29 cellular contexts compared by ENCODE assay signal in the genomic region with DNA sequence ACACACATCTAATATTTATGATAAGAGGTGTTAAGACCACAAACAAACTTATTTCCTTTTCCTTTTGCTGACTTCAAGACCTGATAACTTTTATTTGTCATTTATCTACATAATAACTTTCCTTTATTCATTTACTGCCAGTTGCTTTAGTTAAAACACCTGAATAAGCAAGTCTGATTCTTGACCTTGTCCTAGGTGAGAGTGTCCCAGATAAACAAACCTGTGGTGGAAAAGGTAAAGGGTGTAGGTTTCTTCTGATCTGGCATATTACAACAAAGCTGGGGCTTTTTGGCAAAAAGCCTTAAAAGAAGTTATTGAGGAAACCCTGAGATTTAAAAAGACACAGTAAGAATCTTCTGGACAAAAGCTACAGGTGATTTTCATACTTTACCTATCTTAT.
"Had no signal": no experiment of that assay in that cellular context is flagged by ENCODE, and none has a peak within 500 bp of the region (broad histone marks: within the 10 kb centered on the region; RNA-seq: fewer than 3 reads in every experiment).

No MANE protein-coding gene starts in this region.

- H3K4me3 ChIP-seq: colonic mucosa, coronary artery, dorsolateral prefrontal cortex, esophagus muscularis mucosa, esophagus squamous epithelium, gastrocnemius medialis, gastroesophageal sphincter, heart left ventricle, heart right ventricle had no signal

- H3K36me3 ChIP-seq: colonic mucosa, esophagus muscularis mucosa, esophagus squamous epithelium, gastrocnemius medialis, gastroesophageal sphincter, heart left ventricle, heart right ventricle had no signal

- ATAC-seq: effector memory CD8-positive, alpha-beta T cell; esophagus mucosa; foreskin keratinocyte; gastrocnemius medialis; gastroesophageal sphincter; heart left ventricle; heart right ventricle had no signal

- H3K4me3 Mint-ChIP-seq: dendritic cell treated with granulocyte-macrophage colony-stimulating factor and Interleukin-4, amounts not matched to agents 40 ng/mL and 50 ng/mL, for 4 days; effector memory CD8-positive, alpha-beta T cell; endodermal cell had no signal

- FAIRE-seq: colon, endometrium, endothelial cell of umbilical vein, frontal cortex had no signal

- H3K27me3 ChIP-seq: colonic mucosa, dorsolateral prefrontal cortex, esophagus muscularis mucosa, esophagus squamous epithelium, foreskin keratinocyte, gastrocnemius medialis, gastroesophageal sphincter, heart left ventricle, heart right ventricle had no signal

- H3K27ac ChIP-seq: colonic mucosa, coronary artery, dorsolateral prefrontal cortex, epithelial cell of prostate, esophagus muscularis mucosa, esophagus squamous epithelium, foreskin keratinocyte, gastrocnemius medialis, gastroesophageal sphincter, heart left ventricle, heart right ventricle had no signal

- H3K9me3 Mint-ChIP-seq: endodermal cell had no signal

- H3K9me3 ChIP-seq: colonic mucosa, esophagus squamous epithelium, gastrocnemius medialis had no signal

- DNase-seq: colonic mucosa; cortex of kidney; dermis blood vessel endothelial cell; dorsolateral prefrontal cortex; effector CD4-positive, alpha-beta T cell; effector CD8-positive, alpha-beta T cell; effector memory CD4-positive, alpha-beta T cell; effector memory CD8-positive, alpha-beta T cell; endodermal cell; erythroblast; esophagus squamous epithelium; foreskin fibroblast; foreskin keratinocyte; foreskin melanocyte; gastrocnemius medialis; glutamatergic neuron; head of caudate nucleus; heart left ventricle; heart right ventricle had no signal

- H3K27ac Mint-ChIP-seq: dendritic cell treated with granulocyte-macrophage colony-stimulating factor and Interleukin-4, amounts not matched to agents 40 ng/mL and 50 ng/mL, for 4 days; effector memory CD8-positive, alpha-beta T cell; endodermal cell had no signal

- H3K4me1 ChIP-seq: colonic mucosa, esophagus muscularis mucosa, esophagus squamous epithelium, foreskin keratinocyte, gastrocnemius medialis, gastroesophageal sphincter, heart left ventricle, heart right ventricle had no signal

- H3K27me3 Mint-ChIP-seq: dendritic cell treated with granulocyte-macrophage colony-stimulating factor and Interleukin-4, amounts not matched to agents 40 ng/mL and 50 ng/mL, for 4 days; effector memory CD8-positive, alpha-beta T cell had no signal
